In genomic region chr2:26313446-26313845, GRCh38 we compare ENCODE assay signal across 1 cellular context.
TF ChIP-seq lines count a peak whose summit lies in the region.

No MANE protein-coding gene starts in this region.

TF ChIP-seq in H1, 55 proteins besides CTCF, POLR2A, EP300 and RAD21:
- TF ChIP-seq KDM5A (IDR thresholded peaks at IDR 0.05; ENCODE audit: low read length) = no peak
- TF ChIP-seq HDAC2 (IDR thresholded peaks at IDR 0.05; ENCODE audit: borderline replicate concordance in 1 of 2, low read depth in 2 of 2, low read length in 2 of 2) = no peak
- no peak for TF ChIP-seq EGR1 (IDR thresholded peaks at IDR 0.05; ENCODE audit: borderline replicate concordance, low read depth, low read length)
- no peak for TF ChIP-seq KDM4A (IDR thresholded peaks at IDR 0.05; ENCODE audit: low read depth, low read length, severe bottlenecking)
- TF ChIP-seq SP4 (IDR thresholded peaks at IDR 0.05; ENCODE audit: low read length) = no peak
- TF ChIP-seq EZH2 (IDR thresholded peaks at IDR 0.05; ENCODE audit: low read depth, low read length, severe bottlenecking) = no peak
- TF ChIP-seq BRCA1 (IDR thresholded peaks at IDR 0.05; ENCODE audit: low read depth, low read length) = no peak
- no peak for TF ChIP-seq CTBP2 (IDR thresholded peaks at IDR 0.05; ENCODE audit: borderline replicate concordance, insufficient read depth, insufficient read length, low read length)
- no peak for TF ChIP-seq ASH2L (IDR thresholded peaks at IDR 0.05; ENCODE audit: low read length)
- no peak for TF ChIP-seq CREB1 (IDR thresholded peaks at IDR 0.05)
- TF ChIP-seq FOSL1 (IDR thresholded peaks at IDR 0.05; ENCODE audit: insufficient read depth, low read depth, low read length) = no peak
- TF ChIP-seq CHD2 (IDR thresholded peaks at IDR 0.05; ENCODE audit: low read length) = no peak
- no peak for TF ChIP-seq SP2 (IDR thresholded peaks at IDR 0.05; ENCODE audit: low read length)
- TF ChIP-seq, protein P1, sequence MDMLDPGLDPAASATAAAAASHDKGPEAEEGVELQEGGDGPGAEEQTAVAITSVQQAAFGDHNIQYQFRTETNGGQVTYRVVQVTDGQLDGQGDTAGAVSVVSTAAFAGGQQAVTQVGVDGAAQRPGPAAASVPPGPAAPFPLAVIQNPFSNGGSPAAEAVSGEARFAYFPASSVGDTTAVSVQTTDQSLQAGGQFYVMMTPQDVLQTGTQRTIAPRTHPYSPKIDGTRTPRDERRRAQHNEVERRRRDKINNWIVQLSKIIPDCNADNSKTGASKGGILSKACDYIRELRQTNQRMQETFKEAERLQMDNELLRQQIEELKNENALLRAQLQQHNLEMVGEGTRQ (IDR thresholded peaks at IDR 0.05; ENCODE audit: low read length) = no peak
- no peak for TF ChIP-seq NANOG (IDR thresholded peaks at IDR 0.05; ENCODE audit: insufficient read depth, low read depth, low read length, poor library complexity, severe bottlenecking)
- TF ChIP-seq CHD1 (IDR thresholded peaks at IDR 0.05; ENCODE audit: low read depth, low read length) = no peak
- no peak for TF ChIP-seq CHD7 (IDR thresholded peaks at IDR 0.05; ENCODE audit: insufficient replicate concordance, low read length)
- no peak for TF ChIP-seq YY1 (IDR thresholded peaks at IDR 0.05; ENCODE audit: low read depth, low read length)
